ENCODE assay signal across 10 cellular contexts in the genomic region with DNA sequence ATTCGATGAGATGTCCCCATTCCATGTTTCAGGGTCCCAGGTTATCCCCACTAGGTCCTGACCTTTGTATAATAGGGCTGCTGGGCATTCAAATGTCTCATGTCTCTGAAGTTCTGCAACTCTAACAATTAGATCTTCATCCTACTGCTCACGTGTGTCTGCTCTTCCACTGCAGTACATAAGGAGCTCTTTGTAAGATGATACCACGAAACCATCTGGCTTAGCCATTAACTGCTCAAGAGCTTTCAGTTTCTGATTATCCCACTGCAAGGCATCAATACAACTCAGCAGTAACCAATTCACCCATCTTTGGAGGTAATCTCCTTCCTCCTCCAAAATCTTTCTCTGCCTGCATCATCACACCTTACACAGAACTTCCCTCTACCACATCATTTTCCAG. TPM values are rescaled to one million over a fixed set of nuclear protein-coding genes. Genes with fewer than 3 reads are reported as not detected.
DNase-seq lines count a peak whose midpoint lies in the region; ATAC-seq and TF ChIP-seq lines count a peak whose summit lies in the region.
"Had no signal": no experiment of that assay in that cellular context is flagged by ENCODE, and none has a peak within 500 bp of the region (broad histone marks: within the 10 kb centered on the region; RNA-seq: fewer than 3 reads in every experiment).

No MANE protein-coding gene starts in this region.

- intact Hi-C loops in uterus (cut with DNase I; ENCODE audit: low total_unique reads): no loop called here

- no peaks in the 10 kb centered on the region for H3K79me2 ChIP-seq in GM23338 (replicated peaks; ENCODE audit: insufficient read depth)

- no peaks in the 10 kb centered on the region for H4K20me1 ChIP-seq in GM23338 (replicated peaks; ENCODE audit: insufficient read depth)

- no peaks in the 10 kb centered on the region for H3K36me3 ChIP-seq in GM23338 (ENCODE audit: insufficient read depth)
- no peaks in the 10 kb centered on the region for H3K36me3 ChIP-seq in uterus
- H3K36me3 ChIP-seq: spleen had no signal

- no peak overlapping the region for H3K27ac ChIP-seq in GM23338 (ENCODE audit: low read depth)
- no peak overlapping the region for H3K27ac ChIP-seq in uterus
- H3K27ac ChIP-seq in coronary artery: no peak overlapping the region
- H3K27ac ChIP-seq: spleen had no signal

- 0 out of 2 replicates have a peak overlapping the region, but pooled peaks have one; percentile 14 for H2AFZ ChIP-seq in GM23338

- no peaks in the 10 kb centered on the region for H3K27me3 ChIP-seq in GM23338 (ENCODE audit: insufficient read depth)
- H3K27me3 ChIP-seq in uterus: no peaks in the 10 kb centered on the region

- H3K4me1 ChIP-seq in GM23338 (ENCODE audit: insufficient read depth) (no peaks in the 10 kb centered on the region), uterus (no peaks in the 10 kb centered on the region)
- H3K4me1 ChIP-seq: spleen had no signal

- peaks cover 3% of the 10 kb centered on the region for H3K27me3 Mint-ChIP-seq in GM23338 (ENCODE audit: insufficient read depth, low read depth, poor library complexity)

- no peaks in the 10 kb centered on the region for H3K9me3 ChIP-seq in uterus

- H3K9me3 Mint-ChIP-seq in GM23338: peaks cover 9% of the 10 kb centered on the region

- no peaks in the 10 kb centered on the region for H3F3A ChIP-seq in GM23338 (replicated peaks; ENCODE audit: low read depth)

- no peaks in the 10 kb centered on the region for H3K36me3 Mint-ChIP-seq in GM23338 (ENCODE audit: low read depth)
- H3K36me3 Mint-ChIP-seq: WTC11 had no signal

- H3K4me3 Mint-ChIP-seq in GM23338: no peak overlapping the region
- H3K4me3 Mint-ChIP-seq: WTC11 had no signal

- no peak for TF ChIP-seq POLR2A in uterus (IDR thresholded peaks at IDR 0.05)

- peaks cover 13% of the 10 kb centered on the region for H3K4me1 Mint-ChIP-seq in GM23338

- no peak for TF ChIP-seq CTCF in GM23338 (conservative IDR thresholded peaks at IDR 0.05; ENCODE audit: low read depth in 2 of 2)
- no peak for TF ChIP-seq CTCF in uterus (IDR thresholded peaks at IDR 0.05)
- TF ChIP-seq CTCF in coronary artery (IDR thresholded peaks at IDR 0.05): no peak

- H3K4me3 ChIP-seq in GM23338 (no peak overlapping the region), uterus (no peak overlapping the region), coronary artery (no peak overlapping the region)
- H3K4me3 ChIP-seq: spleen had no signal

- no peaks in the 10 kb centered on the region for H3K9me2 ChIP-seq in GM23338 (ENCODE audit: insufficient read depth)

- H3K27ac Mint-ChIP-seq in GM23338: no peak overlapping the region
- H3K27ac Mint-ChIP-seq: WTC11 had no signal

- peak; percentile 99 for ATAC-seq in GM18907 (IDR thresholded peaks at IDR 0.05; ENCODE audit: unreplicated experiment)
- no peak; the same call in 2 of the 3 replicates for ATAC-seq in GM23338
- ATAC-seq: WTC11 had no signal

- no peak overlapping the region for H3K4me2 ChIP-seq in GM23338

- DNase-seq in GM23338 (ENCODE audit: low spot score) (no peak), HuH-7 (ENCODE audit: low spot score) (peak; percentile 15), iris pigment epithelial cell (ENCODE audit: low read depth) (peak; percentile 49), uterus (no peak), coronary artery (ENCODE audit: low spot score) (no peak), T-helper 9 cell (no peak)
- DNase-seq: erythroblast, spleen had no signal

TF ChIP-seq in GM23338, 12 proteins besides CTCF, POLR2A, EP300 and RAD21 (continues in another document):
- no peak for TF ChIP-seq ZNF331 (CRISPR knock-in tag; IDR thresholded peaks at IDR 0.05; ENCODE audit: low read depth)
- no peak for TF ChIP-seq CREB1 (CRISPR knock-in tag; IDR thresholded peaks at IDR 0.05; ENCODE audit: low read depth)
- TF ChIP-seq POLR2AphosphoS5 (IDR thresholded peaks at IDR 0.05; ENCODE audit: low read depth): no peak
- TF ChIP-seq REST (IDR thresholded peaks at IDR 0.05; ENCODE audit: unreplicated experiment): no peak
- TF ChIP-seq, protein P1, sequence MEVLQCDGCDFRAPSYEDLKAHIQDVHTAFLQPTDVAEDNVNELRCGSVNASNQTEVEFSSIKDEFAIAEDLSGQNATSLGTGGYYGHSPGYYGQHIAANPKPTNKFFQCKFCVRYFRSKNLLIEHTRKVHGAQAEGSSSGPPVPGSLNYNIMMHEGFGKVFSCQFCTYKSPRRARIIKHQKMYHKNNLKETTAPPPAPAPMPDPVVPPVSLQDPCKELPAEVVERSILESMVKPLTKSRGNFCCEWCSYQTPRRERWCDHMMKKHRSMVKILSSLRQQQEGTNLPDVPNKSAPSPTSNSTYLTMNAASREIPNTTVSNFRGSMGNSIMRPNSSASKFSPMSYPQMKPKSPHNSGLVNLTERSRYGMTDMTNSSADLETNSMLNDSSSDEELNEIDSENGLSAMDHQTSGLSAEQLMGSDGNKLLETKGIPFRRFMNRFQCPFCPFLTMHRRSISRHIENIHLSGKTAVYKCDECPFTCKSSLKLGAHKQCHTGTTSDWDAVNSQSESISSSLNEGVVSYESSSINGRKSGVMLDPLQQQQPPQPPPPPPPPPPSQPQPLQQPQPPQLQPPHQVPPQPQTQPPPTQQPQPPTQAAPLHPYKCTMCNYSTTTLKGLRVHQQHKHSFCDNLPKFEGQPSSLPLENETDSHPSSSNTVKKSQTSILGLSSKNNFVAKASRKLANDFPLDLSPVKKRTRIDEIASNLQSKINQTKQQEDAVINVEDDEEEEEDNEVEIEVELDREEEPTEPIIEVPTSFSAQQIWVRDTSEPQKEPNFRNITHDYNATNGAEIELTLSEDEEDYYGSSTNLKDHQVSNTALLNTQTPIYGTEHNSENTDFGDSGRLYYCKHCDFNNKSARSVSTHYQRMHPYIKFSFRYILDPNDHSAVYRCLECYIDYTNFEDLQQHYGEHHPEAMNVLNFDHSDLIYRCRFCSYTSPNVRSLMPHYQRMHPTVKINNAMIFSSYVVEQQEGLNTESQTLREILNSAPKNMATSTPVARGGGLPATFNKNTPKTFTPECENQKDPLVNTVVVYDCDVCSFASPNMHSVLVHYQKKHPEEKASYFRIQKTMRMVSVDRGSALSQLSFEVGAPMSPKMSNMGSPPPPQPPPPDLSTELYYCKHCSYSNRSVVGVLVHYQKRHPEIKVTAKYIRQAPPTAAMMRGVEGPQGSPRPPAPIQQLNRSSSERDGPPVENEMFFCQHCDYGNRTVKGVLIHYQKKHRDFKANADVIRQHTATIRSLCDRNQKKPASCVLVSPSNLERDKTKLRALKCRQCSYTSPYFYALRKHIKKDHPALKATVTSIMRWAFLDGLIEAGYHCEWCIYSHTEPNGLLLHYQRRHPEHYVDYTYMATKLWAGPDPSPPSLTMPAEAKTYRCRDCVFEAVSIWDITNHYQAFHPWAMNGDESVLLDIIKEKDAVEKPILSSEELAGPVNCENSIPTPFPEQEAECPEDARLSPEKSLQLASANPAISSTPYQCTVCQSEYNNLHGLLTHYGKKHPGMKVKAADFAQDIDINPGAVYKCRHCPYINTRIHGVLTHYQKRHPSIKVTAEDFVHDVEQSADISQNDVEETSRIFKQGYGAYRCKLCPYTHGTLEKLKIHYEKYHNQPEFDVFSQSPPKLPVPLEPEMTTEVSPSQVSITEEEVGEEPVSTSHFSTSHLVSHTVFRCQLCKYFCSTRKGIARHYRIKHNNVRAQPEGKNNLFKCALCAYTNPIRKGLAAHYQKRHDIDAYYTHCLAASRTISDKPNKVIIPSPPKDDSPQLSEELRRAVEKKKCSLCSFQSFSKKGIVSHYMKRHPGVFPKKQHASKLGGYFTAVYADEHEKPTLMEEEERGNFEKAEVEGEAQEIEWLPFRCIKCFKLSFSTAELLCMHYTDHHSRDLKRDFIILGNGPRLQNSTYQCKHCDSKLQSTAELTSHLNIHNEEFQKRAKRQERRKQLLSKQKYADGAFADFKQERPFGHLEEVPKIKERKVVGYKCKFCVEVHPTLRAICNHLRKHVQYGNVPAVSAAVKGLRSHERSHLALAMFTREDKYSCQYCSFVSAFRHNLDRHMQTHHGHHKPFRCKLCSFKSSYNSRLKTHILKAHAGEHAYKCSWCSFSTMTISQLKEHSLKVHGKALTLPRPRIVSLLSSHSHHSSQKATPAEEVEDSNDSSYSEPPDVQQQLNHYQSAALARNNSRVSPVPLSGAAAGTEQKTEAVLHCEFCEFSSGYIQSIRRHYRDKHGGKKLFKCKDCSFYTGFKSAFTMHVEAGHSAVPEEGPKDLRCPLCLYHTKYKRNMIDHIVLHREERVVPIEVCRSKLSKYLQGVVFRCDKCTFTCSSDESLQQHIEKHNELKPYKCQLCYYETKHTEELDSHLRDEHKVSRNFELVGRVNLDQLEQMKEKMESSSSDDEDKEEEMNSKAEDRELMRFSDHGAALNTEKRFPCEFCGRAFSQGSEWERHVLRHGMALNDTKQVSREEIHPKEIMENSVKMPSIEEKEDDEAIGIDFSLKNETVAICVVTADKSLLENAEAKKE (CRISPR knock-in tag; IDR thresholded peaks at IDR 0.05): no peak
- TF ChIP-seq STAT1 (IDR thresholded peaks at IDR 0.05; ENCODE audit: unreplicated experiment): no peak
- no peak for TF ChIP-seq JUNB (IDR thresholded peaks at IDR 0.05; ENCODE audit: unreplicated experiment)
- no peak for TF ChIP-seq EZH2phosphoT487 (IDR thresholded peaks at IDR 0.05; ENCODE audit: unreplicated experiment)

RNA-seq across cellular contexts. Expression of gene PPP2CA, which starts 49.9 kb away (rescaled TPM):
- 316 and 342 TPM in 2 replicates for total RNA-seq in GM23338 (2014; rRNA removed; shearing (Covaris generic))
- polyA plus RNA-seq in GM23338 (2016; fragmentation: Nextera tagmentation; extraction: Ambion mirVana): 93.4 and 131 TPM in 2 replicates
- 100 to 1,000 TPM; 114 to 437 (median 226) TPM for total RNA-seq in uterus

Comparison
In these comparisons a context has a peak if more than half of its experiments do, and no peak if none do; other contexts are left out.
1. DNase-seq: peak in HuH-7 (single experiment) and iris pigment epithelial cell (single experiment); none in GM23338 (single experiment), uterus (0 of 2), coronary artery (single experiment) and T-helper 9 cell (single experiment).